Comparison of ENCODE assay signal across 9 cellular contexts in genomic region chr3:121836069-121836468, GRCh38. TPM values are rescaled to one million over a fixed set of nuclear protein-coding genes. Genes with fewer than 3 reads are reported as not detected.
DNase-seq lines count a peak whose midpoint lies in the region; ATAC-seq, FAIRE-seq and TF ChIP-seq lines count a peak whose summit lies in the region.
"Had no signal": no experiment of that assay in that cellular context is flagged by ENCODE, and none has a peak within 500 bp of the region (broad histone marks: within the 10 kb centered on the region; RNA-seq: fewer than 3 reads in every experiment).

No MANE protein-coding gene starts in this region.

- FAIRE-seq in kidney (lab: Jason Lieb, UNC), result no peak

- intact Hi-C loops in heart right ventricle (cut with DNase I) (no loop called here), cardiac septum (cut with DNase I) (no loop called here), kidney (cut with DNase I) (no loop called here), upper lobe of right lung (cut with DNase I) (no loop called here)

- peaks cover 0 to 25% (median 0%) of the 10 kb centered on the region in 9 donors for H3K36me3 ChIP-seq in heart right ventricle
- no peaks in the 10 kb centered on the region for H3K36me3 ChIP-seq in kidney (ENCODE audit: control insufficient read depth in 1 of 2, insufficient read depth in 2 of 2, low read length in 2 of 2)
- peaks cover 5% of the 10 kb centered on the region for H3K36me3 ChIP-seq in upper lobe of right lung

- no peak for DNase-seq in heart right ventricle
- no peak for DNase-seq in cardiac septum (ENCODE audit: low spot score)
- no peak for DNase-seq in T-cell
- no peak for DNase-seq in kidney
- DNase-seq in upper lobe of right lung, result no peak
- no peak for DNase-seq in SW480 (ENCODE audit: low spot score)
- no peak for DNase-seq in stimulated activated CD8-positive, alpha-beta memory T cell treated with anti-CD3 and anti-CD28 coated beads, Interleukin-4, amount 100 ng/mL, for 48 hours
- DNase-seq in central memory CD4-positive, alpha-beta T cell, result no peak
- DNase-seq: cerebellar nuclear complex had no signal

- POLR2A ChIA-PET in T-cell (lab: Charles Lee), result no interaction called here

- H3K4me3 ChIP-seq in heart right ventricle (peak overlapping the region in 7 of 10 donors; percentile 68 to 91 (median 74)), kidney (ENCODE audit: low read length in 2 of 2) (peak overlapping the region; percentile 81 to 91), upper lobe of right lung (peak overlapping the region; percentile 79)

- H3K4me1 Mint-ChIP-seq in T-cell, result peaks cover 46 to 51% (median 50%) of the 10 kb centered on the region in 3 donors

- H3K4me1 ChIP-seq in heart right ventricle, result peaks cover 0 to 25% (median 19%) of the 10 kb centered on the region in 9 donors
- H3K4me1 ChIP-seq in kidney (ENCODE audit: control insufficient read depth in 1 of 2, insufficient read depth in 1 of 2, low read depth in 1 of 2, low read length in 2 of 2), result peaks cover 2 to 5% of the 10 kb centered on the region in 2 donors
- peaks cover 17% of the 10 kb centered on the region for H3K4me1 ChIP-seq in upper lobe of right lung

- peak overlapping the region in 1 of 2 donors; percentile 84 for H3K9ac ChIP-seq in kidney (ENCODE audit: low read length in 2 of 2)

- no peaks in the 10 kb centered on the region for H3K27me3 ChIP-seq in heart right ventricle
- no peaks in the 10 kb centered on the region for H3K27me3 ChIP-seq in upper lobe of right lung

- H3K27ac Mint-ChIP-seq in T-cell, result peak overlapping the region; percentile 41 to 63

- peaks cover 16% of the 10 kb centered on the region for H3K36me3 Mint-ChIP-seq in T-cell

- H3K27me3 Mint-ChIP-seq in T-cell, result no peaks in the 10 kb centered on the region

- H3K27ac ChIP-seq in heart right ventricle (peak overlapping the region in 2 of 10 donors; percentile 71 to 90), kidney (ENCODE audit: low read depth in 2 of 2, low read length in 2 of 2) (no peak overlapping the region), upper lobe of right lung (no peak overlapping the region)

- 77 to 81% methylated on average over 4 of the region's 4 CpGs for WGBS in heart right ventricle, 2 donors

- no peaks in the 10 kb centered on the region for H3K9me3 ChIP-seq in heart right ventricle
- no peaks in the 10 kb centered on the region for H3K9me3 ChIP-seq in kidney (ENCODE audit: control insufficient read depth in 1 of 2, low read length in 2 of 2)
- H3K9me3 ChIP-seq in upper lobe of right lung, result no peaks in the 10 kb centered on the region

- CTCF ChIA-PET in T-cell (lab: Charles Lee), result no interaction called here

- H3K9me3 Mint-ChIP-seq in T-cell, result no peaks in the 10 kb centered on the region

- ATAC-seq in heart right ventricle, result no peak
- ATAC-seq in T-cell (replicated peaks in 1 of 4), result no peak
- no peak for ATAC-seq in upper lobe of right lung

- TF ChIP-seq CTCF in heart right ventricle (IDR thresholded peaks at IDR 0.05) (no peak), kidney (IDR thresholded peaks at IDR 0.05; ENCODE audit: borderline replicate concordance, extremely low read depth, insufficient read depth) (no peak), upper lobe of right lung (IDR thresholded peaks at IDR 0.05) (no peak)

- peak overlapping the region; percentile 90 to 98 (median 95) for H3K4me3 Mint-ChIP-seq in T-cell

RNA-seq across cellular contexts. Expression of gene EAF2, which starts 1.1 kb away (rescaled TPM):
- 1 to 10 TPM; 1.8 to 7.0 (median 3.3) TPM for total RNA-seq in heart right ventricle
- polyA plus RNA-seq in heart right ventricle, result 1 to 10 TPM; 3.7 to 7.4 TPM
- total RNA-seq in cardiac septum, result 1.9 TPM
- total RNA-seq in T-cell, result 1 to 10 TPM; 4.4 to 9.2 (median 5.4) TPM
- 13.9 TPM for total RNA-seq in kidney
- polyA plus RNA-seq in kidney (ENCODE audit: insufficient read depth, low read depth, low replicate concordance), result 43.6 TPM
- total RNA-seq in upper lobe of right lung, result 4.8 TPM

RNA-seq across cellular contexts. Expression of gene IQCB1, which starts 1.2 kb away (rescaled TPM):
- total RNA-seq in heart right ventricle (1 to 10 TPM; 4.9 to 9.9 (median 7.1) TPM), cardiac septum (6.1 TPM), T-cell (10 to 100 TPM; 24.9 to 44.5 (median 25.9) TPM), kidney (16.9 TPM), upper lobe of right lung (14.5 TPM)
- polyA plus RNA-seq in heart right ventricle (1 to 10 TPM; 5.1 to 9.8 TPM), kidney (ENCODE audit: insufficient read depth, low read depth, low replicate concordance) (12.9 TPM)

RNA-seq across cellular contexts. Expression of gene SLC15A2, which starts 58.1 kb away (rescaled TPM):
- total RNA-seq in heart right ventricle (10 to 100 TPM in 1 of 10 donors, 1 to 10 TPM in 9; 2.3 to 14.9 (median 4.6) TPM), cardiac septum (0.92 TPM), T-cell (1 to 10 TPM; 1.6 to 3.0 (median 1.8) TPM), kidney (21.8 TPM), upper lobe of right lung (63.6 TPM)
- polyA plus RNA-seq in heart right ventricle (1 to 10 TPM in 1 of 2 donors, under 1 TPM in 1; 0.45 to 2.1 TPM), kidney (ENCODE audit: insufficient read depth, low read depth, low replicate concordance) (9.0 TPM)
